ENCODE assay signal across 20 cellular contexts in the genomic region with DNA sequence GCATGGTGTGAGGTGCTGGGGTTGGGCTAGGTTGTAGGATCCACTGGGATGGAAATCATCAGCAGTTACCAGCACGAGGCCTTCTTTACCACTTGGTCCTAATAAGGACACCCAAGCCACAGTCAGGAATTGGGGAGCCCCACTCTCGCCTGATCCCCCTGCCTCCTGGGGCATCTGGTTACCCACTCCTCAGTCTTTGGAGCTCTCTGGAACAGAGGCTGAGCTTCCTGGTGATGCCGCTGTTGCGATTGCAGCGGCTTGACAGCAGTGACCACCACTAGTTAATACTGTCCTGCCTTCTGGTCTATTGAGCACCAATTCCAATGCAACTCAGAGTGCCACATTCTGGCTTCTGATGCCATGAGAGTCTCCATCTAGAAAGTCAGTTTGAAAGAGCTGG. TPM values are rescaled to one million over a fixed set of nuclear protein-coding genes. Genes with fewer than 3 reads are reported as not detected.
"Had no signal": no experiment of that assay in that cellular context is flagged by ENCODE, and none has a peak within 500 bp of the region (broad histone marks: within the 10 kb centered on the region; RNA-seq: fewer than 3 reads in every experiment).

No MANE protein-coding gene starts in this region.

- H3K4me3 ChIP-seq: dorsolateral prefrontal cortex, hepatocyte, pancreas, suprapubic skin, thyroid gland, upper lobe of left lung, uterus had no signal

- H3K27ac ChIP-seq: dorsolateral prefrontal cortex, hepatocyte, pancreas, suprapubic skin, thyroid gland, upper lobe of left lung, uterus had no signal

- H3K36me3 Mint-ChIP-seq: naive thymus-derived CD4-positive, alpha-beta T cell had no signal

- H3K4me2 ChIP-seq: hepatocyte had no signal

- DNase-seq: cortex of kidney; dorsolateral prefrontal cortex; effector CD8-positive, alpha-beta T cell; foreskin melanocyte; mammary epithelial cell; naive thymus-derived CD4-positive, alpha-beta T cell; nucleus accumbens; pancreas; right cardiac atrium; small intestine; stimulated activated CD4-positive, alpha-beta T cell treated with anti-CD3 and anti-CD28 coated beads, Interleukin-12 subunit alpha, Interleukin-12 subunit beta, amount 100 ng/mL, for 4 hours; stimulated activated naive CD8-positive, alpha-beta T cell treated with anti-CD3 and anti-CD28 coated beads, Interleukin-15, Interleukin-2, amounts not matched to agents 100 U/mL and 50 U/mL, for 24 hours; thyroid gland; upper lobe of left lung; uterus had no signal

- H2AFZ ChIP-seq: hepatocyte had no signal

- H3K4me1 ChIP-seq: pancreas, thyroid gland, uterus had no signal

- H3K9me3 ChIP-seq: pancreas, suprapubic skin, thyroid gland, upper lobe of left lung, uterus had no signal

- H3K36me3 ChIP-seq: pancreas, suprapubic skin, thyroid gland, upper lobe of left lung, uterus had no signal

- FAIRE-seq: pancreas, small intestine had no signal

- H3K79me2 ChIP-seq: hepatocyte had no signal

- H3K27me3 ChIP-seq: dorsolateral prefrontal cortex, hepatocyte, pancreas, suprapubic skin, thyroid gland, upper lobe of left lung, uterus had no signal

- H3K27ac Mint-ChIP-seq: progenitor cell of endocrine pancreas had no signal

- ATAC-seq: naive thymus-derived CD4-positive, alpha-beta T cell; stimulated activated naive CD8-positive, alpha-beta T cell treated with anti-CD3 and anti-CD28 coated beads, Interleukin-15, Interleukin-2, amounts not matched to agents 100 U/mL and 50 U/mL, for 24 hours had no signal

- H3K9me3 Mint-ChIP-seq: naive thymus-derived CD4-positive, alpha-beta T cell had no signal

RNA-seq across cellular contexts. Expression of a gene that starts 13.5 kb away (rescaled TPM):
- polyA plus RNA-seq: esophagus, mammary epithelial cell had no signal

RNA-seq across cellular contexts. Expression of a gene that starts 30.2 kb away (rescaled TPM):
- polyA plus RNA-seq: esophagus; hepatocyte; mammary epithelial cell; naive thymus-derived CD4-positive, alpha-beta T cell; neural cell; pancreas; small intestine had no signal
